8 cellular contexts compared by ENCODE assay signal in genomic region chr11:65588199-65589054, GRCh38. TPM values are rescaled to one million over a fixed set of nuclear protein-coding genes. Genes with fewer than 3 reads are reported as not detected.
DNase-seq lines count a peak whose midpoint lies in the region; ATAC-seq and TF ChIP-seq lines count a peak whose summit lies in the region.

No MANE protein-coding gene starts in this region.

- peaks cover 16% of the 10 kb centered on the region for H3K4me1 ChIP-seq in effector memory CD4-positive, alpha-beta T cell (ENCODE audit: control insufficient read depth, insufficient read depth, low read length, poor library complexity, severe bottlenecking)
- peaks cover 24 to 44% of the 10 kb centered on the region in 2 donors for H3K4me1 ChIP-seq in thoracic aorta (ENCODE audit: control insufficient read depth in 1 of 2, low read depth in 2 of 2)

- H3K4me1 Mint-ChIP-seq in natural killer cell treated with Interleukin-12 subunit alpha and Interleukin-12 subunit beta and Interleukin-15 and Interleukin-18, amount 100 ng/mL, for 72 hours (ENCODE audit: low read depth in 2 of 2), result peaks cover 33 to 37% of the 10 kb centered on the region in 2 donors

- peak; percentile 92 for ATAC-seq in natural killer cell treated with Interleukin-12 subunit alpha and Interleukin-12 subunit beta and Interleukin-15 and Interleukin-18, amount 100 ng/mL, for 72 hours
- ATAC-seq in thoracic aorta (ENCODE audit: insufficient number of reproducible peaks, low FRiP score, low read depth), result no peak

- H3K4me3 ChIP-seq in HFF-Myc (replicated peaks; ENCODE audit: low read depth, low read length), result no peak overlapping the region
- no peak overlapping the region for H3K4me3 ChIP-seq in effector memory CD4-positive, alpha-beta T cell (ENCODE audit: insufficient read depth, low read depth, low read length, poor library complexity, severe bottlenecking)
- H3K4me3 ChIP-seq in thoracic aorta, result peak overlapping the region; percentile 37

- peak overlapping the region; percentile 77 for H3K4me3 Mint-ChIP-seq in natural killer cell treated with Interleukin-12 subunit alpha and Interleukin-12 subunit beta and Interleukin-15 and Interleukin-18, amount 100 ng/mL, for 72 hours

- H3K27me3 ChIP-seq in effector memory CD4-positive, alpha-beta T cell (replicated peaks; ENCODE audit: control insufficient read depth, insufficient read depth, low read length, poor library complexity, severe bottlenecking), result no peaks in the 10 kb centered on the region
- H3K27me3 ChIP-seq in thoracic aorta (replicated peaks; ENCODE audit: insufficient read depth), result no peaks in the 10 kb centered on the region

- peaks cover 47% of the 10 kb centered on the region for H3K36me3 ChIP-seq in effector memory CD4-positive, alpha-beta T cell (ENCODE audit: control insufficient read depth, insufficient read depth, low read length)
- peaks cover 44% of the 10 kb centered on the region for H3K36me3 ChIP-seq in thoracic aorta

- H3K9me3 ChIP-seq in effector memory CD4-positive, alpha-beta T cell (ENCODE audit: control insufficient read depth, low read length), result no peaks in the 10 kb centered on the region
- H3K9me3 ChIP-seq in thoracic aorta, result no peaks in the 10 kb centered on the region

- no peaks in the 10 kb centered on the region for H3K9me3 Mint-ChIP-seq in natural killer cell treated with Interleukin-12 subunit alpha and Interleukin-12 subunit beta and Interleukin-15 and Interleukin-18, amount 100 ng/mL, for 72 hours

- no peaks in the 10 kb centered on the region for H3K36me3 Mint-ChIP-seq in natural killer cell treated with Interleukin-12 subunit alpha and Interleukin-12 subunit beta and Interleukin-15 and Interleukin-18, amount 100 ng/mL, for 72 hours

- peak overlapping the region; percentile 16 for H3K27ac ChIP-seq in effector memory CD4-positive, alpha-beta T cell (ENCODE audit: insufficient read depth, low read length, poor library complexity, severe bottlenecking)
- H3K27ac ChIP-seq in thoracic aorta, result peak overlapping the region; percentile 75 to 85

- no peaks in the 10 kb centered on the region for H3K27me3 Mint-ChIP-seq in natural killer cell treated with Interleukin-12 subunit alpha and Interleukin-12 subunit beta and Interleukin-15 and Interleukin-18, amount 100 ng/mL, for 72 hours

- DNase-seq in NCI-H2171 treated with DMSO at 0.1 percent for 48 hours (lab: John Stamatoyannopoulos, UW) (peak; percentile 20), NCI-H2171 (lab: John Stamatoyannopoulos, UW) (no peak), HFF-Myc (ENCODE audit: extremely low read depth, low read depth) (no peak), NAMALWA (ENCODE audit: low spot score) (peak; percentile 84), thoracic aorta (ENCODE audit: low spot score) (no peak)
- peak; percentile 79 to 87 for DNase-seq in activated CD4-positive, alpha-beta T cell treated with anti-CD3 and anti-CD28 coated beads, Interleukin-2, amount 50 U/mL, for 48 hours
- peak; percentile 61 to 69 (median 67) for DNase-seq in effector memory CD4-positive, alpha-beta T cell
- peak; percentile 92 for DNase-seq in natural killer cell treated with Interleukin-12 subunit alpha and Interleukin-12 subunit beta and Interleukin-15 and Interleukin-18, amount 100 ng/mL, for 72 hours (ENCODE audit: low spot score)

- peak overlapping the region; percentile 93 to 96 for H3K27ac Mint-ChIP-seq in natural killer cell treated with Interleukin-12 subunit alpha and Interleukin-12 subunit beta and Interleukin-15 and Interleukin-18, amount 100 ng/mL, for 72 hours

- TF ChIP-seq CTCF in HFF-Myc (IDR thresholded peaks at IDR 0.05; ENCODE audit: low read depth, low read length, missing control alignments), result peak; percentile 64
- peak; percentile 28 for TF ChIP-seq CTCF in thoracic aorta (IDR thresholded peaks at IDR 0.05)

RNA-seq across cellular contexts. Expression of gene KCNK7, which starts 7.2 kb away (rescaled TPM):
- 1 to 10 TPM; 2.3 to 2.8 TPM for total RNA-seq in natural killer cell treated with Interleukin-12 subunit alpha and Interleukin-12 subunit beta and Interleukin-15 and Interleukin-18, amount 100 ng/mL, for 72 hours
- total RNA-seq in thoracic aorta, result under 1 TPM in 1 of 2 donors, not detected in 1; 0.95 TPM

RNA-seq across cellular contexts. Expression of gene EHBP1L1, which starts 12.6 kb away (rescaled TPM):
- 100 to 1,000 TPM; 156 to 188 TPM for total RNA-seq in natural killer cell treated with Interleukin-12 subunit alpha and Interleukin-12 subunit beta and Interleukin-15 and Interleukin-18, amount 100 ng/mL, for 72 hours
- total RNA-seq in thoracic aorta, result 100 to 1,000 TPM; 286 to 395 TPM

RNA-seq across cellular contexts. Expression of gene FAM89B, which starts 16.1 kb away (rescaled TPM):
- total RNA-seq in natural killer cell treated with Interleukin-12 subunit alpha and Interleukin-12 subunit beta and Interleukin-15 and Interleukin-18, amount 100 ng/mL, for 72 hours, result 10 to 100 TPM; 38.0 to 71.5 TPM
- 100 to 1,000 TPM in 1 of 2 donors, 10 to 100 TPM in 1; 53.3 to 127 TPM for total RNA-seq in thoracic aorta

RNA-seq across cellular contexts. Expression of gene ZNRD2, which starts 18.1 kb away (rescaled TPM):
- 10 to 100 TPM; 55.8 to 89.3 TPM for total RNA-seq in natural killer cell treated with Interleukin-12 subunit alpha and Interleukin-12 subunit beta and Interleukin-15 and Interleukin-18, amount 100 ng/mL, for 72 hours
- total RNA-seq in thoracic aorta, result 10 to 100 TPM; 38.4 to 51.7 TPM

RNA-seq across cellular contexts. Expression of gene MAP3K11, which starts 25.6 kb away (rescaled TPM):
- total RNA-seq in natural killer cell treated with Interleukin-12 subunit alpha and Interleukin-12 subunit beta and Interleukin-15 and Interleukin-18, amount 100 ng/mL, for 72 hours, result 10 to 100 TPM; 81.1 to 83.3 TPM
- 10 to 100 TPM; 48.3 to 62.8 TPM for total RNA-seq in thoracic aorta

Comparison
In these comparisons a context has a peak if more than half of its experiments do, and no peak if none do; other contexts are left out.
1. DNase-seq: peak in NCI-H2171 treated with DMSO at 0.1 percent for 48 hours (single experiment), NAMALWA (single experiment), activated CD4-positive, alpha-beta T cell treated with anti-CD3 and anti-CD28 coated beads, Interleukin-2, amount 50 U/mL, for 48 hours (2 of 2), effector memory CD4-positive, alpha-beta T cell (3 of 3) and natural killer cell treated with Interleukin-12 subunit alpha and Interleukin-12 subunit beta and Interleukin-15 and Interleukin-18, amount 100 ng/mL, for 72 hours (single experiment); none in NCI-H2171 (single experiment), HFF-Myc (single experiment) and thoracic aorta (single experiment).